Comparison of ENCODE assay signal across 12 cellular contexts in genomic region chr6:49326337-49326736, GRCh38.
A peak's percentile ranks its signal among the peaks of the same experiment; 100 is the strongest.
DNase-seq lines count a peak whose midpoint lies in the region; ATAC-seq, FAIRE-seq and TF ChIP-seq lines count a peak whose summit lies in the region.
"Had no signal": no experiment of that assay in that cellular context is flagged by ENCODE, and none has a peak within 500 bp of the region (broad histone marks: within the 10 kb centered on the region; RNA-seq: fewer than 3 reads in every experiment).

No MANE protein-coding gene starts in this region.

- no peaks in the 10 kb centered on the region for H3K36me3 Mint-ChIP-seq in stimulated activated effector memory CD8-positive, alpha-beta T cell treated with anti-CD3 and anti-CD28 coated beads, Interleukin-12 subunit alpha, Interleukin-12 subunit beta, amount 100 ng/mL, for 72 hours
- H3K36me3 Mint-ChIP-seq: immature natural killer cell had no signal

- DNase-seq in ACHN (peak; percentile 25), HTR-8/SVneo (ENCODE audit: insufficient read length, low spot score) (peak; percentile 19), astrocyte of the spinal cord (ENCODE audit: low read depth, low spot score) (peak; percentile 47), hepatocyte (ENCODE audit: low spot score) (no peak), NCI-H2171 (lab: John Stamatoyannopoulos, UW) (no peak)
- no peak for DNase-seq in stimulated activated effector memory CD8-positive, alpha-beta T cell treated with anti-CD3 and anti-CD28 coated beads, Interleukin-12 subunit alpha, Interleukin-12 subunit beta, amount 100 ng/mL, for 72 hours (ENCODE audit: low spot score in 2 of 2)
- no peak for DNase-seq in NK-92 treated with Interleukin-12 subunit alpha and Interleukin-12 subunit beta, amount 100 ng/mL, for 24 hours (lab: John Stamatoyannopoulos, UW)
- DNase-seq: immature natural killer cell, NCI-H187 treated with DMSO at 0.1 percent for 48 hours had no signal

- no peaks in the 10 kb centered on the region for H3K79me2 ChIP-seq in hepatocyte

- no peak overlapping the region for H3K4me2 ChIP-seq in hepatocyte

- no peak for ATAC-seq in GM21360 (IDR thresholded peaks at IDR 0.05; ENCODE audit: unreplicated experiment)
- ATAC-seq in stimulated activated effector memory CD8-positive, alpha-beta T cell treated with anti-CD3 and anti-CD28 coated beads, Interleukin-12 subunit alpha, Interleukin-12 subunit beta, amount 100 ng/mL, for 72 hours, result no peak

- in situ Hi-C loops in ACHN (cut with HindIII; ENCODE audit: low pct_ligation_motif_present, low pct_unique_long_range_greater_than_20kb, low sequenced_read_pairs), result no loop called here
- in situ Hi-C loops in astrocyte of the spinal cord (cut with HindIII; ENCODE audit: low sequenced_read_pairs), result no loop called here

- peaks cover 3% of the 10 kb centered on the region for H3K9me3 Mint-ChIP-seq in stimulated activated effector memory CD8-positive, alpha-beta T cell treated with anti-CD3 and anti-CD28 coated beads, Interleukin-12 subunit alpha, Interleukin-12 subunit beta, amount 100 ng/mL, for 72 hours

- no peaks in the 10 kb centered on the region for H3K4me1 Mint-ChIP-seq in stimulated activated effector memory CD8-positive, alpha-beta T cell treated with anti-CD3 and anti-CD28 coated beads, Interleukin-12 subunit alpha, Interleukin-12 subunit beta, amount 100 ng/mL, for 72 hours
- H3K4me1 Mint-ChIP-seq: immature natural killer cell had no signal

- FAIRE-seq in HTR-8/SVneo (lab: Jason Lieb, UNC), result peak; percentile 58

- no peaks in the 10 kb centered on the region for H3K27me3 ChIP-seq in hepatocyte
- H3K27me3 ChIP-seq: neutrophil had no signal

- H3K27ac ChIP-seq in hepatocyte, result peak overlapping the region; percentile 40
- H3K27ac ChIP-seq: coronary artery, neutrophil had no signal

- no peaks in the 10 kb centered on the region for H3K36me3 ChIP-seq in hepatocyte (replicated peaks; ENCODE audit: insufficient read depth, low read depth)
- H3K36me3 ChIP-seq: neutrophil had no signal

- no peaks in the 10 kb centered on the region for H3K9me3 ChIP-seq in hepatocyte (ENCODE audit: low read depth)
- H3K9me3 ChIP-seq: neutrophil had no signal

- H3K27ac Mint-ChIP-seq in stimulated activated effector memory CD8-positive, alpha-beta T cell treated with anti-CD3 and anti-CD28 coated beads, Interleukin-12 subunit alpha, Interleukin-12 subunit beta, amount 100 ng/mL, for 72 hours, result no peak overlapping the region
- H3K27ac Mint-ChIP-seq: immature natural killer cell had no signal

- WGBS in hepatocyte (ENCODE audit: low lambda C conversion rate, missing lambda C conversion rate), result 38% methylated on average over 2 of the region's 2 CpGs

- H4K20me1 ChIP-seq in hepatocyte (ENCODE audit: insufficient read depth, poor library complexity, severe bottlenecking), result no peaks in the 10 kb centered on the region

- H3K9me2 ChIP-seq in hepatocyte (replicated peaks; ENCODE audit: insufficient read depth), result no peaks in the 10 kb centered on the region

- no peak overlapping the region for H3K4me3 Mint-ChIP-seq in stimulated activated effector memory CD8-positive, alpha-beta T cell treated with anti-CD3 and anti-CD28 coated beads, Interleukin-12 subunit alpha, Interleukin-12 subunit beta, amount 100 ng/mL, for 72 hours
- H3K4me3 Mint-ChIP-seq: immature natural killer cell had no signal

- TF ChIP-seq CTCF in astrocyte of the spinal cord (IDR thresholded peaks at IDR 0.05; ENCODE audit: low read depth, low read length), result no peak
- TF ChIP-seq CTCF in hepatocyte (IDR thresholded peaks at IDR 0.05; ENCODE audit: poor library complexity), result no peak

- H3K4me3 ChIP-seq in astrocyte of the spinal cord (ENCODE audit: low read depth, low read length) (no peak overlapping the region), hepatocyte (no peak overlapping the region)
- H3K4me3 ChIP-seq: coronary artery had no signal

- H2AFZ ChIP-seq in hepatocyte, result no peak overlapping the region

- no peaks in the 10 kb centered on the region for H3K4me1 ChIP-seq in hepatocyte (ENCODE audit: insufficient read depth)

Comparison
In these comparisons a context has a peak if more than half of its experiments do, and no peak if none do; other contexts are left out.
1. DNase-seq: peak in ACHN (single experiment), HTR-8/SVneo (single experiment) and astrocyte of the spinal cord (single experiment); none in hepatocyte (single experiment), NCI-H2171 (single experiment), stimulated activated effector memory CD8-positive, alpha-beta T cell treated with anti-CD3 and anti-CD28 coated beads, Interleukin-12 subunit alpha, Interleukin-12 subunit beta, amount 100 ng/mL, for 72 hours (0 of 2) and NK-92 treated with Interleukin-12 subunit alpha and Interleukin-12 subunit beta, amount 100 ng/mL, for 24 hours (single experiment).